ENCODE assay signal across 22 cellular contexts in genomic region chr5:16918891-16919671, GRCh38. TPM values are rescaled to one million over a fixed set of nuclear protein-coding genes. Genes with fewer than 3 reads are reported as not detected.
DNase-seq lines count a peak whose midpoint lies in the region; ATAC-seq, FAIRE-seq and TF ChIP-seq lines count a peak whose summit lies in the region.
"Had no signal": no experiment of that assay in that cellular context is flagged by ENCODE, and none has a peak within 500 bp of the region (broad histone marks: within the 10 kb centered on the region; RNA-seq: fewer than 3 reads in every experiment).

No MANE protein-coding gene starts in this region.

- H3K36me3 ChIP-seq in HepG2 (replicated peaks in 1 of 2; ENCODE audit: control insufficient read depth in 1 of 2, insufficient read depth in 2 of 2, low read length in 2 of 2), result no peaks in the 10 kb centered on the region
- H3K36me3 ChIP-seq in right lobe of liver, result no peaks in the 10 kb centered on the region
- H3K36me3 ChIP-seq in lower lobe of right lung, result no peaks in the 10 kb centered on the region
- H3K36me3 ChIP-seq in upper lobe of right lung, result no peaks in the 10 kb centered on the region
- H3K36me3 ChIP-seq: SJCRH30 had no signal

- H3K27ac Mint-ChIP-seq in WTC11, result peak overlapping the region; percentile 51; the same call in 1 of the 2 replicates
- H3K27ac Mint-ChIP-seq in activated T-cell treated with anti-CD3 and anti-CD28 coated beads, Interleukin-2, amount 50 U/mL, for 24 hours, result no peak overlapping the region
- H3K27ac Mint-ChIP-seq: B cell, GM23338 had no signal

- ATAC-seq in HepG2 (peak; percentile 43; the same call in 2 of the 3 replicates), right lobe of liver (no peak), WTC11 (no peak), lower lobe of right lung (peak; percentile 35 to 47), upper lobe of right lung (peak; percentile 58)
- ATAC-seq: GM23338 had no signal

- H3K9me3 Mint-ChIP-seq in WTC11, result no peaks in the 10 kb centered on the region
- no peaks in the 10 kb centered on the region for H3K9me3 Mint-ChIP-seq in activated T-cell treated with anti-CD3 and anti-CD28 coated beads, Interleukin-2, amount 50 U/mL, for 24 hours
- H3K9me3 Mint-ChIP-seq: GM23338 had no signal

- H3K4me1 ChIP-seq in HepG2 (ENCODE audit: insufficient read depth, low read length) (no peaks in the 10 kb centered on the region), right lobe of liver (no peaks in the 10 kb centered on the region), lower lobe of right lung (peaks cover 11% of the 10 kb centered on the region), upper lobe of right lung (peaks cover 7% of the 10 kb centered on the region)

- no peak for FAIRE-seq in HepG2 (lab: Jason Lieb, UNC)
- FAIRE-seq: D721Med had no signal

- CTCF ChIA-PET in HepG2 (lab: Yijun Ruan, JAX; ENCODE audit: low intra/inter-chr PET ratio, low total read pairs), result no interaction called here
- CTCF ChIA-PET in WTC11 (lab: Charles Lee), result interaction anchor here (2.0 kb wide), 1 partner anchor 271 kb away, joined by 11 read pairs; no protein-coding TSS in a partner anchor

- no peaks in the 10 kb centered on the region for H3K36me3 Mint-ChIP-seq in WTC11
- no peaks in the 10 kb centered on the region for H3K36me3 Mint-ChIP-seq in activated T-cell treated with anti-CD3 and anti-CD28 coated beads, Interleukin-2, amount 50 U/mL, for 24 hours (ENCODE audit: low read depth)
- H3K36me3 Mint-ChIP-seq: CD14-positive monocyte had no signal

- BruUV-seq in HepG2 (replicated peaks; lab: Mats Ljungman, UMichigan), result no TSS peak

- H3K27me3 Mint-ChIP-seq in WTC11 (ENCODE audit: low read depth), result no peaks in the 10 kb centered on the region
- H3K27me3 Mint-ChIP-seq in activated T-cell treated with anti-CD3 and anti-CD28 coated beads, Interleukin-2, amount 50 U/mL, for 24 hours, result peaks cover 2% of the 10 kb centered on the region
- H3K27me3 Mint-ChIP-seq: B cell had no signal

- no peak overlapping the region for H3K4me2 ChIP-seq in HepG2 (ENCODE audit: low read depth, low read length)
- H3K4me2 ChIP-seq: GM23338 had no signal

- no peak overlapping the region for H2AFZ ChIP-seq in HepG2 (ENCODE audit: low read length)
- H2AFZ ChIP-seq: GM23338 had no signal

- no peak overlapping the region for H3K4me3 ChIP-seq in HepG2 (replicated peaks in 1 of 3; ENCODE audit: insufficient read depth in 1 of 3, low read depth in 2 of 3, low read length in 3 of 3)
- no peak overlapping the region for H3K4me3 ChIP-seq in right lobe of liver
- no peak overlapping the region for H3K4me3 ChIP-seq in lower lobe of right lung
- H3K4me3 ChIP-seq in upper lobe of right lung, result no peak overlapping the region
- H3K4me3 ChIP-seq: GM23338, SJCRH30 had no signal

- TF ChIP-seq CTCF in HepG2 (CRISPR knock-in tag; IDR thresholded peaks at IDR 0.05), result no peak
- TF ChIP-seq CTCF in right lobe of liver (IDR thresholded peaks at IDR 0.05), result no peak
- TF ChIP-seq CTCF in WTC11 (IDR thresholded peaks at IDR 0.05), result no peak
- TF ChIP-seq CTCF in lower lobe of right lung (IDR thresholded peaks at IDR 0.05), result no peak
- no peak for TF ChIP-seq CTCF in upper lobe of right lung (IDR thresholded peaks at IDR 0.05)

- DNase-seq in HepG2 (ENCODE audit: low spot score) (no peak), right lobe of liver (no peak), WTC11 (ENCODE audit: low spot score) (no peak), lower lobe of right lung (no peak), upper lobe of right lung (no peak), OCI-M1 (lab: John Stamatoyannopoulos, UW) (no peak), occipital lobe (lab: John Stamatoyannopoulos, UW) (no peak)
- no peak for DNase-seq in activated T-cell treated with anti-CD3 and anti-CD28 coated beads, Interleukin-2, amount 50 U/mL, for 24 hours
- DNase-seq: 8988T, EL, KBM-7, NCI-H1092 treated with DMSO at 0.1 percent for 48 hours, NCI-H1436 treated with DMSO at 0.1 percent for 48 hours, NCI-H1930, NCI-H2227 treated with DMSO at 0.1 percent for 48 hours, NCI-H510A, SJCRH30 had no signal

- intact Hi-C loops in HepG2 (cut with micrococcal nuclease; ENCODE audit: unreplicated experiment) (no loop called here), right lobe of liver (cut with DNase I) (no loop called here), lower lobe of right lung (cut with DNase I) (no loop called here), upper lobe of right lung (cut with DNase I) (no loop called here)

- H4K20me1 ChIP-seq in HepG2 (ENCODE audit: insufficient read depth, low read length), result no peaks in the 10 kb centered on the region

- POLR2A ChIA-PET in HepG2 (lab: Yijun Ruan, JAX), result no interaction called here
- POLR2A ChIA-PET in WTC11 (lab: Charles Lee), result no interaction called here

- in situ Hi-C loops in HepG2 (cut with HindIII; ENCODE audit: extremely low pct_ligation_motif_present, low pct_unique_long_range_greater_than_20kb), result no loop called here

- H3K4me3 Mint-ChIP-seq in WTC11, result no peak overlapping the region
- H3K4me3 Mint-ChIP-seq in activated T-cell treated with anti-CD3 and anti-CD28 coated beads, Interleukin-2, amount 50 U/mL, for 24 hours, result no peak overlapping the region
- H3K4me3 Mint-ChIP-seq: B cell, CD14-positive monocyte, GM23338 had no signal

- TF ChIP-seq EP300 in HepG2 (IDR thresholded peaks at IDR 0.05; ENCODE audit: low read depth in 2 of 2, low read length in 2 of 2) (no peak), HepG2 (CRISPR knock-in tag; IDR thresholded peaks at IDR 0.05; ENCODE audit: borderline replicate concordance) (no peak)

- H3K4me1 Mint-ChIP-seq in WTC11, result peaks cover 23% of the 10 kb centered on the region
- no peaks in the 10 kb centered on the region for H3K4me1 Mint-ChIP-seq in activated T-cell treated with anti-CD3 and anti-CD28 coated beads, Interleukin-2, amount 50 U/mL, for 24 hours (ENCODE audit: low read depth)
- H3K4me1 Mint-ChIP-seq: B cell, CD14-positive monocyte had no signal

- H3K27ac ChIP-seq in HepG2 (ENCODE audit: extremely low read length, insufficient read depth, low read length) (no peak overlapping the region), right lobe of liver (no peak overlapping the region), lower lobe of right lung (no peak overlapping the region), upper lobe of right lung (no peak overlapping the region)
- H3K27ac ChIP-seq: HL-60, SJCRH30 had no signal

- H3K27me3 ChIP-seq in HepG2 (ENCODE audit: control insufficient read depth in 1 of 2, insufficient read depth in 2 of 2, low read length in 2 of 2) (no peaks in the 10 kb centered on the region; a peak in 1 of 5 replicates), right lobe of liver (no peaks in the 10 kb centered on the region), lower lobe of right lung (ENCODE audit: low read depth) (no peaks in the 10 kb centered on the region), upper lobe of right lung (no peaks in the 10 kb centered on the region)
- H3K27me3 ChIP-seq: SJCRH30 had no signal

- H3K9me3 ChIP-seq in HepG2 (ENCODE audit: low read length), result no peaks in the 10 kb centered on the region
- H3K9me3 ChIP-seq in right lobe of liver, result no peaks in the 10 kb centered on the region
- no peaks in the 10 kb centered on the region for H3K9me3 ChIP-seq in lower lobe of right lung
- H3K9me3 ChIP-seq in upper lobe of right lung, result no peaks in the 10 kb centered on the region
- H3K9me3 ChIP-seq: SJCRH30 had no signal

- WGBS in HepG2 (ENCODE audit: low lambda C conversion rate), result 12% methylated on average over 8 of the region's 8 CpGs
- WGBS in right lobe of liver (ENCODE audit: insufficient coverage, low coverage, low lambda C conversion rate, missing lambda C conversion rate), result 65% methylated on average over 7 of the region's 8 CpGs

- no peaks in the 10 kb centered on the region for H3K79me2 ChIP-seq in HepG2 (ENCODE audit: insufficient read depth, low read length)

- TF ChIP-seq RAD21 in HepG2 (CRISPR knock-in tag; IDR thresholded peaks at IDR 0.05), result no peak

- no peak overlapping the region for H3K9ac ChIP-seq in HepG2 (ENCODE audit: insufficient read depth, low read depth, low read length)

- TF ChIP-seq POLR2A in HepG2 (IDR thresholded peaks at IDR 0.05; ENCODE audit: insufficient read depth in 1 of 2, low read depth in 2 of 2, low read length in 2 of 2) (no peak), right lobe of liver (IDR thresholded peaks at IDR 0.05) (no peak)

TF ChIP-seq in WTC11, 78 proteins besides CTCF, POLR2A, EP300 and RAD21 (continues in another document):
- TF ChIP-seq NFE2L1 (CRISPR knock-in tag; IDR thresholded peaks at IDR 0.05), result no peak

RNA-seq across cellular contexts. Expression of gene MYO10, which starts 17.0 kb away (rescaled TPM):
- 14.0 and 14.8 TPM in 2 replicates for total RNA-seq in HepG2 (2016; rRNA removed; fragmentation: Illumina TruSeq; extraction: Trizol)
- 0.71 and 1.1 TPM in 2 replicates for total RNA-seq in HepG2 (2016; cell fraction: cytosol; rRNA removed; fragmentation: Illumina TruSeq; extraction: Trizol; ENCODE audit: low read depth)
- 12.7 and 14.5 TPM in 2 replicates for total RNA-seq in HepG2 (2016; cell fraction: insoluble cytoplasmic fraction; rRNA removed; fragmentation: Illumina TruSeq; extraction: Trizol)
- total RNA-seq in HepG2 (2016; cell fraction: membrane; rRNA removed; fragmentation: Illumina TruSeq; extraction: Trizol), result 2.1 and 2.5 TPM in 2 replicates
- 13.7 and 14.0 TPM in 2 replicates for total RNA-seq in HepG2 (2016; cell fraction: nucleus; rRNA removed; fragmentation: Illumina TruSeq; extraction: Trizol)
- polyA plus RNA-seq in HepG2 (2011; rRNA removed), result 4.5 and 6.2 TPM in 2 replicates
- 4.8 and 5.4 TPM in 2 replicates for polyA plus RNA-seq in HepG2 (2011; cell fraction: cytosol; rRNA removed)
- 9.9 and 11.4 TPM in 2 replicates for polyA plus RNA-seq in HepG2 (2011; cell fraction: nucleus; rRNA removed)
- polyA plus RNA-seq in HepG2 (2012), result 16.8 and 17.6 TPM in 2 replicates
- polyA plus RNA-seq in HepG2 (2016; cell fraction: cytosol; fragmentation: Illumina TruSeq; extraction: Trizol; ENCODE audit: low read depth), result 0.22 and 0.27 TPM in 2 replicates
- polyA plus RNA-seq in HepG2 (2016; cell fraction: insoluble cytoplasmic fraction; fragmentation: Illumina TruSeq; extraction: Trizol; ENCODE audit: low read depth), result 8.5 and 10.2 TPM in 2 replicates
- polyA plus RNA-seq in HepG2 (2016; cell fraction: membrane; fragmentation: Illumina TruSeq; extraction: Trizol; ENCODE audit: low read depth), result 0.73 and 0.76 TPM in 2 replicates
- polyA plus RNA-seq in HepG2 (2016; cell fraction: nucleus; fragmentation: Illumina TruSeq; extraction: Trizol; ENCODE audit: insufficient read depth, low read depth), result 10.0 and 10.4 TPM in 2 replicates
- 16.0 and 20.3 TPM in 2 replicates for polyA minus RNA-seq in HepG2 (2011; rRNA and poly(A)+ RNA removed; ENCODE audit: low replicate concordance)
- polyA minus RNA-seq in HepG2 (2011; cell fraction: cytosol; rRNA and poly(A)+ RNA removed), result 9.8 and 12.3 TPM in 2 replicates
- polyA minus RNA-seq in HepG2 (2011; cell fraction: nucleus; rRNA and poly(A)+ RNA removed), result 23.9 and 27.7 TPM in 2 replicates
- 10 to 100 TPM in 2 of 6 experiments, 1 to 10 TPM in 4; 3.9 to 13.1 (median 6.9) TPM for total RNA-seq in right lobe of liver
- total RNA-seq in WTC11 (2021), result 89.8 to 90.8 TPM (median 90.7 TPM) in 3 replicates
- total RNA-seq in lower lobe of right lung, result 51.5 TPM
- total RNA-seq in upper lobe of right lung, result 67.0 TPM
- 31.2 TPM for total RNA-seq in occipital lobe
- total RNA-seq: B cell had no signal

Comparison
In these comparisons a context has a peak if more than half of its experiments do, and no peak if none do; other contexts are left out.
1. ATAC-seq: peak in HepG2 (single experiment), lower lobe of right lung (2 of 2) and upper lobe of right lung (single experiment); none in right lobe of liver (0 of 4) and WTC11 (single experiment).